In the genomic region with DNA sequence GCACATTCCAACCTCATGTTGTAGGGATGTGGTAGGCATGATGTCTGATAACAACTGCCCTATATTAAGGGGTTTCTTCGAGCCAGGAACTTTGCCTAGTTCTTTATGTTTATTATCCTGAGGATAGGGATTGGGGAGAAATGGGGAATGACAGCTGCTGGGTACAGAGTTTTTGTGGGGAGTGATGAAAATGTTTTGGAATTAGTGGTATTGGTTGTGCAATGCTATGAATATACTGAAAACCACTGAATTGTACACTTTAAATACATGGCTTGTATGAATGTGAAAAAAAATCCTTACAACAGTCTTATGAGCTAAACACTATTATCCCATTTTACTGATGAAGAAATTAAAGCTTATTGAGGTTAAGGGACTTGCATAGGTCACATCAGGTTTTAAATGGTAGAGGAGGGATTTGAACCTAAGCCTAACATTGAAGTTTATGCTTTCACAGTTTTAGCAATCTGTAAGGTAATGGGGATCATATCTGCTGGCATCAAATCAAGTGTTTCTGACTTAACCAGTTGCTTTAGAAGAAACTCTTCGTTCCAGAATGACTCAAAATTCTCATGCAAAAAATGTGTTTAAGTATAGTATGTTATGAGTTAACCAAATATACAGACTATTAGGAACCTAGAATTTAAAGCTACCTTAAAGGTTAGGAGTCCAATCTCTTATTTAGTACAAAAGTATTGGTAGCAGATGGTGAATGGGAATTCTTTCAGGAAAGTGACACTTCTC, we compare ENCODE assay signal across 17 cellular contexts.
DNase-seq lines count a peak whose midpoint lies in the region; ATAC-seq, FAIRE-seq and TF ChIP-seq lines count a peak whose summit lies in the region.
"Had no signal": no experiment of that assay in that cellular context is flagged by ENCODE, and none has a peak within 500 bp of the region (broad histone marks: within the 10 kb centered on the region; RNA-seq: fewer than 3 reads in every experiment).

No MANE protein-coding gene starts in this region.

- DNase-seq in SJCRH30 (peak; percentile 22 to 55), pancreas (no peak), mucosa of gallbladder (ENCODE audit: low spot score) (no peak), prostate gland (ENCODE audit: low spot score) (no peak), NCI-H1694 treated with DMSO at 0.1 percent for 48 hours (lab: John Stamatoyannopoulos, UW) (no peak)
- DNase-seq: activated CD4-positive, alpha-beta T cell treated with anti-CD3 and anti-CD28 coated beads for 48 hours; body of pancreas; effector memory CD4-positive, alpha-beta T cell; left colon; NCI-H1417; PC-9; right cardiac atrium; stimulated activated CD4-positive, alpha-beta T cell treated with anti-CD3 and anti-CD28 coated beads, Interleukin-4, amount 100 ng/mL, for 4 hours; T-helper 17 cell had no signal

- TF ChIP-seq CTCF in pancreas (IDR thresholded peaks at IDR 0.05) (no peak), prostate gland (IDR thresholded peaks at IDR 0.05) (no peak)

- WGBS in pancreas, 2 donors, result 22 to 42% methylated on average over 2 of the region's 2 CpGs
- WGBS in prostate gland, result 35% methylated on average over 2 of the region's 2 CpGs

- FAIRE-seq in pancreas (lab: Jason Lieb, UNC), result no peak

- H3K27me3 ChIP-seq in SJCRH30, result no peaks in the 10 kb centered on the region
- H3K27me3 ChIP-seq in pancreas, result no peaks in the 10 kb centered on the region
- no peaks in the 10 kb centered on the region for H3K27me3 ChIP-seq in prostate gland (replicated peaks; ENCODE audit: insufficient read depth)
- H3K27me3 ChIP-seq: body of pancreas had no signal

- no peak for TF ChIP-seq POLR2A in GM18505 (IDR thresholded peaks at IDR 0.05; ENCODE audit: borderline replicate concordance, extremely low read depth, insufficient read depth, insufficient read length)
- TF ChIP-seq POLR2A in prostate gland (IDR thresholded peaks at IDR 0.05), result no peak

- H3K36me3 ChIP-seq in SJCRH30, result no peaks in the 10 kb centered on the region
- H3K36me3 ChIP-seq in pancreas, result no peaks in the 10 kb centered on the region
- no peaks in the 10 kb centered on the region for H3K36me3 ChIP-seq in prostate gland

- intact Hi-C loops in pancreas (cut with DNase I) (no loop called here), prostate gland (cut with DNase I) (no loop called here)

- H3K4me3 ChIP-seq in SJCRH30 (no peak overlapping the region), pancreas (no peak overlapping the region), prostate gland (no peak overlapping the region)
- H3K4me3 ChIP-seq: body of pancreas, PC-9 had no signal

- ATAC-seq in GM18505 (IDR thresholded peaks at IDR 0.05; ENCODE audit: unreplicated experiment) (peak; percentile 64), GM21360 (IDR thresholded peaks at IDR 0.05; ENCODE audit: unreplicated experiment) (peak; percentile 87), HG03039 (IDR thresholded peaks at IDR 0.05; ENCODE audit: unreplicated experiment) (peak; percentile 74), pancreas (no peak)
- ATAC-seq: body of pancreas, right cardiac atrium, T-helper 17 cell had no signal

- H3K27ac ChIP-seq in SJCRH30 (no peak overlapping the region), pancreas (no peak overlapping the region), prostate gland (no peak overlapping the region)
- H3K27ac ChIP-seq: body of pancreas, PC-9 had no signal

- H3K4me1 ChIP-seq in SJCRH30 (peaks cover 11% of the 10 kb centered on the region), pancreas (no peaks in the 10 kb centered on the region), prostate gland (replicated peaks) (no peaks in the 10 kb centered on the region)
- H3K4me1 ChIP-seq: body of pancreas had no signal

- H3K9me3 ChIP-seq in SJCRH30 (replicated peaks), result no peaks in the 10 kb centered on the region
- no peaks in the 10 kb centered on the region for H3K9me3 ChIP-seq in pancreas
- H3K9me3 ChIP-seq in prostate gland, result no peaks in the 10 kb centered on the region
- H3K9me3 ChIP-seq: body of pancreas had no signal

Comparison
In these comparisons a context has a peak if more than half of its experiments do, and no peak if none do; other contexts are left out.
1. ATAC-seq: peak in GM18505 (single experiment), GM21360 (single experiment) and HG03039 (single experiment); none in pancreas (0 of 4).
2. DNase-seq: peak in SJCRH30 (2 of 2); none in pancreas (0 of 6), mucosa of gallbladder (single experiment), prostate gland (single experiment) and NCI-H1694 treated with DMSO at 0.1 percent for 48 hours (single experiment).